In the genomic region with DNA sequence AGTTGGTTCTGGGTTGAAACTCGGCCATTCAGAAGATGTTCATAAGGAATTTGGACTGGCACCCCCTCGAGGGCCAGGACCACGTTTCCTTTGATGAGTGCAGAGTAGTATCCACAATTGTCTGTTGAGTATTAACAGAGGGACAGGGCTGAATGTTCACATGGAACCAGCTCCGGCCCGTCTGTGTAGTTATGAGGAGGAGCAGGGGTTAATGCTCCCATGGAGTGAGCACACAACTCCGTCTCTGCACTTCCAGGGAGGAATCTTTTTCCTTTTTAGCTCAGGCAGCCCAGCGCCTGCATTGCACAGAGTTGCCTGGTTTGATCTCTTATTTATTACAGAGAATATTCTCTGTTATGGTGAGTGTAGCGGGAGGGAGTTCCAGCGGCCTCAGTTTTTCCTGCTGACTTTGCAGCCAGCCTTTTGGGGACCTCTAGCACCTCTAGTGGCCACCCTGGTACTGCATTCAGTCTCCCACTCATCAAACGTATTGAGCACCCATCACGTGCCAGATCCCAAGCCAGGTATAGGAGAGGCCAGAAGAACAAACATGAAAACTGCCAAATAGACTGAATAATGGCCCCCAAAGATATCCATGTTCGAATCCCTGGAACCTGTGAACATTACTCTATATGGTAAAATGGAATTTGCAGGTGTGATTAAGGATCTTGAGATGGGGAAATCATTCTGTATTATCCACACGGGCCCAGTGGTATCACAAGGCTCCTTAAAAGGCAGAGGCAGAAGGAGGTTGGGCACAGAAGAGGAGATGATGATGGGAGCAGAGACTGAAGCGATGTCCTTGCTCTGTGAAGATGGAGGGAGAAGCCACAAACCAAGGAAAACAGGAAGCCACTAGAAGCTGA, we compare ENCODE assay signal across 8 cellular contexts.
DNase-seq lines count a peak whose midpoint lies in the region; ATAC-seq and TF ChIP-seq lines count a peak whose summit lies in the region.

No MANE protein-coding gene starts in this region.

- H3K4me3 ChIP-seq in NB4 (ENCODE audit: low read depth, low read length) = no peak overlapping the region

- TF ChIP-seq CTCF in NB4 (IDR thresholded peaks at IDR 0.05; ENCODE audit: low read depth, low read length) = peak; percentile 93

- DNase-seq in GDM1 (lab: John Stamatoyannopoulos, UW) (peak; percentile 3), NB4 (ENCODE audit: low read depth) (peak; percentile 44), T-helper 9 cell (peak; percentile 55), astrocyte of the hippocampus (ENCODE audit: low read depth, low spot score) (peak; percentile 58), iPS DF 19.7 (ENCODE audit: low read depth, low spot score) (peak; percentile 42)
- DNase-seq in stimulated activated CD4-positive, alpha-beta T cell treated with anti-CD3 and anti-CD28 coated beads, Interleukin-12 subunit alpha, Interleukin-12 subunit beta, amount 100 ng/mL, for 4 hours = peak; percentile 65

- no peak for ATAC-seq in GM19328 (IDR thresholded peaks at IDR 0.05; ENCODE audit: unreplicated experiment)
- no peak for ATAC-seq in GM21360 (IDR thresholded peaks at IDR 0.05; ENCODE audit: unreplicated experiment)

- no peak for TF ChIP-seq POLR2A in NB4 (IDR thresholded peaks at IDR 0.05; ENCODE audit: extremely low read depth, insufficient read length)

Comparison
In these comparisons a context has a peak if more than half of its experiments do, and no peak if none do; other contexts are left out.
1. DNase-seq: peak in every context shown above with its lines; median percentile 65 in stimulated activated CD4-positive, alpha-beta T cell treated with anti-CD3 and anti-CD28 coated beads, Interleukin-12 subunit alpha, Interleukin-12 subunit beta, amount 100 ng/mL, for 4 hours; 58 in astrocyte of the hippocampus; 55 in T-helper 9 cell; 44 in NB4; 42 in iPS DF 19.7; 3 in GDM1.